Comparison of ENCODE assay signal across 17 cellular contexts in the genomic region with DNA sequence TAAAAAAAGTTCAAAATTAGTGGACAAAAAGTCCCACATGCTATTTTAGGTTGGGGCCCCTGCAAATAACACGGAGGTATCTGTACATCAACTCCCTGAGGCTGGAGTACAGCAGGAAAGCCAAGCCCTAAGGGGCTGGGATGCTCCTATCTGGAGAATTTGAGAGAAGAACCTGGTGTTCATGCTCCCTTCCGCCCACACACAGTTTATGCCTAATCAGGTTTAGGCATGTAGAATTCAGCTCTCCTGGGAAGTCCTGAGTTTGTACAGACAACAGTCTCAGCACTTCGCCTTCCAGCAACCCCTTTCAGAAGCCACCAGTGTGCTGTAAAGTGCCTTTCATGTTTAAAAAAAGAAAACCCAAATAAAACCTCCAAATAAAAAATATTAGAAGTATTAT.
"Had no signal": no experiment of that assay in that cellular context is flagged by ENCODE, and none has a peak within 500 bp of the region (broad histone marks: within the 10 kb centered on the region; RNA-seq: fewer than 3 reads in every experiment).

No MANE protein-coding gene starts in this region.

- H3K27ac ChIP-seq: ascending aorta, transverse colon had no signal

- H3K27me3 ChIP-seq: ascending aorta, esophagus squamous epithelium, transverse colon had no signal

- H3K4me3 ChIP-seq: ascending aorta, esophagus squamous epithelium, lung, transverse colon had no signal

- H3K36me3 ChIP-seq: ascending aorta, esophagus squamous epithelium, transverse colon had no signal

- H3K4me1 ChIP-seq: ascending aorta had no signal

- DNase-seq: activated CD4-positive, alpha-beta T cell treated with anti-CD3 and anti-CD28 coated beads, Interleukin-2, amount 10 ng/mL, durations not matched to agents 24 days and 14 days; activated CD4-positive, CD25-positive, alpha-beta regulatory T cell; activated CD8-positive, alpha-beta T cell treated with anti-CD3 and anti-CD28 coated beads, Interleukin-2, amount 10 ng/mL, durations not matched to agents 7 days and 5 days; activated effector memory CD4-positive, alpha-beta T cell treated with anti-CD3 and anti-CD28 coated beads, Interleukin-2, amount 50 U/mL, for 16 hours; activated T-cell treated with anti-CD3 and anti-CD28 coated beads, Interleukin-2, amount 50 U/mL, for 72 hours; cortex of kidney; esophagus squamous epithelium; posterior cingulate gyrus; stimulated activated CD4-positive, alpha-beta T cell treated with anti-CD3 and anti-CD28 coated beads, Interleukin-12 subunit alpha, Interleukin-12 subunit beta, amount 100 ng/mL, for 4 hours; stimulated activated CD4-positive, alpha-beta T cell treated with anti-CD3 and anti-CD28 coated beads, Interleukin-2, amount 100 ng/mL, for 24 hours; stimulated activated naive CD8-positive, alpha-beta T cell treated with anti-CD3 and anti-CD28 coated beads, Interleukin-15, Interleukin-2, amounts not matched to agents 100 U/mL and 50 U/mL, for 24 hours; substantia nigra; T-helper 1 cell; T1000; transverse colon had no signal

- H3K9me3 ChIP-seq: ascending aorta, esophagus squamous epithelium, transverse colon had no signal
